Comparison of ENCODE assay signal across 18 cellular contexts in the genomic region with DNA sequence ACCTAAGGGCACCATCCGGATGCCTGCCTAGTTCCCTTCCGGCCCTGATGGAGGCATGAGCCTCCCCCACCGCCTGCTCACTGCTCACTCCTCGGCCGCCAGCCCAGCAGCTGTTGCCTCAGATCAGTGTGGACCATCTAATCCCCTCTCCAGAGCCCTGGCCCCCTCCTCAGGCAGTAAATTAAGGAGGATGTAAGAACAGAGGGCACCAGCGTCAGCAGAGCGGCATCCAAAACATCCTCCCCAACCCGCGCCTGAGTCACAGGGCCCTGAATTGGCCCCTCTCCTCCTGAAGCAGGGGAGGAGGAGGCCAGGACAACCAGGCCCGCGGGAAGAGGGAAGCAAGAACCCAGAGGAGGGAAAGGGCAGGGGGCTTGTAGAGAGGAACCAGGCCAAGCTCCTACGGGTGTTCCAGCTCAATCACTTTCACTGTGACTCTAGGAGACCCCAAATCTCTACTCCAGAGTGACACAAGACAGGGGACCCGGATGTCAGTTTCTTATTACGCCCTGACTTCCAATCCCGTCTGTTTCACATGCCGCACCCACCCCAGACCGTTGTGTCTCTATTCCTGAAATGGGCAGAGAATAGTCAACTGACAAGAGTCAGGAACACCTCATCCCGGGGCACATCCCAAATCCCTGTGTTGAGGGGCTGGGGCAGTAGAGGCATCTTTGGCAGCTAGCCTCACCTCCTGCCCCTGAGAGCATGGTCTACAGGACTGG. TPM values are rescaled to one million over a fixed set of nuclear protein-coding genes. Genes with fewer than 3 reads are reported as not detected.
"Had no signal": no experiment of that assay in that cellular context is flagged by ENCODE, and none has a peak within 500 bp of the region (broad histone marks: within the 10 kb centered on the region; RNA-seq: fewer than 3 reads in every experiment).

No MANE protein-coding gene starts in this region.

- H3K27ac ChIP-seq: coronary artery, lower lobe of right lung, neural progenitor cell, sigmoid colon, transverse colon had no signal

- H3K4me1 ChIP-seq: lower lobe of right lung, sigmoid colon, transverse colon had no signal

- H3K4me3 ChIP-seq: coronary artery, lower lobe of right lung, neural progenitor cell, sigmoid colon, transverse colon had no signal

- DNase-seq: activated CD4-positive, alpha-beta T cell treated with anti-CD3 and anti-CD28 coated beads, Interleukin-2, amount 50 U/mL, for 4 hours; activated naive CD4-positive, alpha-beta T cell; activated naive CD8-positive, alpha-beta T cell treated with anti-CD3 and anti-CD28 coated beads, Interleukin-2, amount 10 ng/mL, durations not matched to agents 7 days and 5 days; activated T-cell treated with anti-CD3 and anti-CD28 coated beads for 4 hours; glutamatergic neuron; lower lobe of right lung; naive B cell; sigmoid colon; stimulated activated CD4-positive, alpha-beta T cell treated with anti-CD3 and anti-CD28 coated beads, Interleukin-2, amount 100 ng/mL, for 48 hours; T-helper 17 cell; transverse colon had no signal

- H3K9me3 ChIP-seq: lower lobe of right lung, sigmoid colon, transverse colon had no signal

- H3K36me3 ChIP-seq: lower lobe of right lung, neural progenitor cell, sigmoid colon, transverse colon had no signal

- ATAC-seq: esophagus mucosa; lower lobe of right lung; stimulated activated memory B cell treated with anti-CD40 and anti-IgM and Interleukin-4, amounts not matched to agents 10 μg/mL and 1 μg/mL and 100 μg/mL, for 72 hours; T-helper 17 cell had no signal

RNA-seq across cellular contexts. Expression of a gene that starts 31.3 kb away (rescaled TPM):
- total RNA-seq: activated naive CD8-positive, alpha-beta T cell treated with anti-CD3 and anti-CD28 coated beads, Interleukin-2, amount 10 ng/mL, durations not matched to agents 7 days and 5 days; esophagus mucosa; lower lobe of right lung; mesothelial cell of epicardium; osteocyte; sigmoid colon; subcutaneous adipose tissue; T-helper 17 cell; transverse colon had no signal
- polyA plus RNA-seq: sigmoid colon had no signal

RNA-seq across cellular contexts. Expression of a gene that starts 46.5 kb away (rescaled TPM):
- total RNA-seq: activated naive CD8-positive, alpha-beta T cell treated with anti-CD3 and anti-CD28 coated beads, Interleukin-2, amount 10 ng/mL, durations not matched to agents 7 days and 5 days; esophagus mucosa; lower lobe of right lung; osteocyte; subcutaneous adipose tissue; T-helper 17 cell had no signal
